ENCODE assay signal across 25 cellular contexts in genomic region chr11:62280452-62280851, GRCh38. TPM values are rescaled to one million over a fixed set of nuclear protein-coding genes. Genes with fewer than 3 reads are reported as not detected.
"Had no signal": no experiment of that assay in that cellular context is flagged by ENCODE, and none has a peak within 500 bp of the region (broad histone marks: within the 10 kb centered on the region; RNA-seq: fewer than 3 reads in every experiment).

No MANE protein-coding gene starts in this region.

- DNase-seq: IMR-90, Karpas-422, KG1, MG63, NCI-H1092, NCI-H1105 treated with DMSO at 0.1 percent for 48 hours, NCI-H1417 treated with DMSO at 0.1 percent for 48 hours, NCI-H146, NCI-H1694 treated with DMSO at 0.1 percent for 48 hours, NCI-H1930, NCI-H2081, NCI-H2107, NCI-H226, NCI-H446, NCI-H510A, NCI-H524 treated with DMSO at 0.1 percent for 48 hours, NCI-H69, NCI-H774, Right ventricle myocardium superior, RPMI8226, SIG-M5 had no signal

- FAIRE-seq: HepG2, RCC 7860 had no signal

- ATAC-seq: HepG2 had no signal

RNA-seq across cellular contexts. Expression of gene SCGB2A2, which starts 10.5 kb away (rescaled TPM):
- total RNA-seq: HepG2, HT1080, IMR-90, Right ventricle myocardium superior, SJSA1 had no signal

RNA-seq across cellular contexts. Expression of gene SCGB1D4, which starts 18.4 kb away (rescaled TPM):
- total RNA-seq: HepG2, HT1080, IMR-90, Right ventricle myocardium superior, SJSA1 had no signal

RNA-seq across cellular contexts. Expression of gene SCGB1D2, which starts 38.4 kb away (rescaled TPM):
- total RNA-seq: HepG2, HT1080, IMR-90, SJSA1 had no signal

RNA-seq across cellular contexts. Expression of gene ASRGL1, which starts 56.8 kb away (rescaled TPM):
- total RNA-seq: IMR-90 had no signal
